Comparison of ENCODE assay signal across 21 cellular contexts in the genomic region with DNA sequence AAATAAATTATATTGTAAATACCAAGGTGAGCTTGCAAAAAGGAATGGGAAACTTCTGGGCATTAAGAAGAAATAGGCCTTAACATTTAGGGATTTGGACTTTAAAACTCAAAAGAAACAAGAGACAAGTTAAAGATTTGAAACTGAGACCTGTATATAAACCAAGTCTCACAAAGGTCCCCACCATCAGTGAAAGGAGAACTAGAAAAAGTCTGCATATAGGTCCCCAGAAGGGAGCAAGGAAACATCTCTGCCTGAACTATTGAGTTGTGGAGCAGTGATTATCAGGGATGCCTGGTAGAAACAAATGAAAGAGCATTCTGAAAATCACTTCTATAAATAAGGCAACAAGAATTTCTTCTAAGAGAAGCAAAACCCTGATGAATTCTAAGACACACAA. TPM values are rescaled to one million over a fixed set of nuclear protein-coding genes. Genes with fewer than 3 reads are reported as not detected.
DNase-seq lines count a peak whose midpoint lies in the region; ATAC-seq and TF ChIP-seq lines count a peak whose summit lies in the region.
"Had no signal": no experiment of that assay in that cellular context is flagged by ENCODE, and none has a peak within 500 bp of the region (broad histone marks: within the 10 kb centered on the region; RNA-seq: fewer than 3 reads in every experiment).

No MANE protein-coding gene starts in this region.

- H3K4me3 ChIP-seq in vagina, result no peak overlapping the region
- H3K4me3 ChIP-seq: gastroesophageal sphincter, testis had no signal

- no peaks in the 10 kb centered on the region for H3K4me1 ChIP-seq in vagina
- H3K4me1 ChIP-seq: Caco-2, gastroesophageal sphincter, testis had no signal

- no peak for DNase-seq in vagina (ENCODE audit: extremely low spot score in 2 of 2)
- DNase-seq in NCI-H2107 (lab: John Stamatoyannopoulos, UW), result no peak
- no peak for DNase-seq in mesothelial cell of epicardium (ENCODE audit: low spot score in 2 of 2, unreplicated experiment in 2 of 2)
- no peak for DNase-seq in T-helper 9 cell
- DNase-seq: activated CD4-positive, alpha-beta T cell treated with anti-CD3 and anti-CD28 coated beads for 36 hours; activated naive CD8-positive, alpha-beta T cell treated with anti-CD3 and anti-CD28 coated beads, Interleukin-2, amount 50 U/mL, for 24 hours; activated T-cell treated with anti-CD3 and anti-CD28 coated beads, Interleukin-2, amount 50 U/mL, for 1 hour; Caco-2; central memory CD4-positive, alpha-beta T cell; GDM1; KG1; NCI-H187 treated with DMSO at 0.1 percent for 48 hours; NCI-H82; posterior cingulate gyrus; T-helper 17 cell; testis had no signal

- H3K36me3 Mint-ChIP-seq in mesothelial cell of epicardium, result peaks cover 9% of the 10 kb centered on the region

- intact Hi-C loops in vagina (cut with DNase I), result no loop called here

- no peaks in the 10 kb centered on the region for H3K27me3 ChIP-seq in vagina
- H3K27me3 ChIP-seq: gastroesophageal sphincter, testis had no signal

- H3K9me3 ChIP-seq in vagina, result no peaks in the 10 kb centered on the region
- H3K9me3 ChIP-seq: Caco-2, gastroesophageal sphincter, testis had no signal

- no peaks in the 10 kb centered on the region for H3K27me3 Mint-ChIP-seq in mesothelial cell of epicardium (ENCODE audit: low read depth)

- H3K27ac Mint-ChIP-seq in mesothelial cell of epicardium, result no peak overlapping the region
- H3K27ac Mint-ChIP-seq: activated CD4-positive, alpha-beta T cell treated with anti-CD3 and anti-CD28 coated beads for 36 hours; activated naive CD8-positive, alpha-beta T cell treated with anti-CD3 and anti-CD28 coated beads, Interleukin-2, amount 50 U/mL, for 24 hours; T-helper 17 cell had no signal

- peaks cover 19% of the 10 kb centered on the region for H3K9me3 Mint-ChIP-seq in mesothelial cell of epicardium
- H3K9me3 Mint-ChIP-seq: activated naive CD8-positive, alpha-beta T cell treated with anti-CD3 and anti-CD28 coated beads, Interleukin-2, amount 50 U/mL, for 24 hours had no signal

- no peak for TF ChIP-seq CTCF in vagina (IDR thresholded peaks at IDR 0.05)
- TF ChIP-seq CTCF in mesothelial cell of epicardium (IDR thresholded peaks at IDR 0.05; ENCODE audit: unreplicated experiment), result no peak

- ATAC-seq in GM18502 (IDR thresholded peaks at IDR 0.05; ENCODE audit: poor library complexity, unreplicated experiment) (peak; percentile 54), GM19468 (IDR thresholded peaks at IDR 0.05; ENCODE audit: extremely low read depth, unreplicated experiment) (peak; percentile 36), HG02798 (IDR thresholded peaks at IDR 0.05; ENCODE audit: poor library complexity, unreplicated experiment) (peak; percentile 70), HG03354 (IDR thresholded peaks at IDR 0.05; ENCODE audit: poor library complexity, severe bottlenecking, unreplicated experiment) (peak; percentile 65)
- ATAC-seq: activated CD4-positive, alpha-beta T cell treated with anti-CD3 and anti-CD28 coated beads for 36 hours; activated naive CD8-positive, alpha-beta T cell treated with anti-CD3 and anti-CD28 coated beads, Interleukin-2, amount 50 U/mL, for 24 hours; gastroesophageal sphincter; T-helper 17 cell had no signal

- H3K36me3 ChIP-seq in vagina, result no peaks in the 10 kb centered on the region
- H3K36me3 ChIP-seq: gastroesophageal sphincter had no signal

- TF ChIP-seq POLR2A in vagina (IDR thresholded peaks at IDR 0.05), result no peak

- H3K4me3 Mint-ChIP-seq in mesothelial cell of epicardium, result no peak overlapping the region
- H3K4me3 Mint-ChIP-seq: activated CD4-positive, alpha-beta T cell treated with anti-CD3 and anti-CD28 coated beads for 36 hours; activated naive CD8-positive, alpha-beta T cell treated with anti-CD3 and anti-CD28 coated beads, Interleukin-2, amount 50 U/mL, for 24 hours; T-helper 17 cell had no signal

- no peak overlapping the region for H3K27ac ChIP-seq in vagina
- H3K27ac ChIP-seq: gastroesophageal sphincter, testis had no signal

- H3K4me1 Mint-ChIP-seq in mesothelial cell of epicardium, result peaks cover 10% of the 10 kb centered on the region
- H3K4me1 Mint-ChIP-seq: activated CD4-positive, alpha-beta T cell treated with anti-CD3 and anti-CD28 coated beads for 36 hours; activated naive CD8-positive, alpha-beta T cell treated with anti-CD3 and anti-CD28 coated beads, Interleukin-2, amount 50 U/mL, for 24 hours; T-helper 17 cell had no signal

RNA-seq across cellular contexts. Expression of gene ITGAV, which starts 30.5 kb away (rescaled TPM):
- total RNA-seq in vagina, result 55.0 TPM
- total RNA-seq in mesothelial cell of epicardium, result 93.3 to 112 TPM (median 100 TPM) in 3 replicates
